ENCODE assay signal across 8 cellular contexts in genomic region chr6:7155871-7156579, GRCh38. TPM values are rescaled to one million over a fixed set of nuclear protein-coding genes. Genes with fewer than 3 reads are reported as not detected.
A peak's percentile ranks its signal among the peaks of the same experiment; 100 is the strongest.
DNase-seq lines count a peak whose midpoint lies in the region; ATAC-seq and TF ChIP-seq lines count a peak whose summit lies in the region.

No MANE protein-coding gene starts in this region.

- H3K36me3 Mint-ChIP-seq in natural killer cell, result no peaks in the 10 kb centered on the region
- peaks cover 3% of the 10 kb centered on the region for H3K36me3 Mint-ChIP-seq in T-helper 2 cell treated with Interferon-gamma antibody and Interleukin-4, amounts not matched to agents 5 μg/mL and 100 μg/mL, for 36 hours (ENCODE audit: low read depth)

- CTCF ChIA-PET in SK-N-SH (lab: Yijun Ruan, JAX), result interaction anchor here (1.5 kb wide), 1 partner anchor 11 kb away, joined by 3 read pairs; no protein-coding TSS in a partner anchor

- ATAC-seq in GM18519 (IDR thresholded peaks at IDR 0.05; ENCODE audit: low FRiP score, unreplicated experiment) (peak; percentile 33), HG02571 (IDR thresholded peaks at IDR 0.05; ENCODE audit: unreplicated experiment) (peak; percentile 48), natural killer cell (no peak)

- no peaks in the 10 kb centered on the region for H3K9me3 ChIP-seq in SK-N-SH

- H3K27me3 Mint-ChIP-seq in natural killer cell (ENCODE audit: low read depth in 2 of 2), result no peaks in the 10 kb centered on the region
- no peaks in the 10 kb centered on the region for H3K27me3 Mint-ChIP-seq in T-helper 2 cell treated with Interferon-gamma antibody and Interleukin-4, amounts not matched to agents 5 μg/mL and 100 μg/mL, for 36 hours (ENCODE audit: low read depth)

- H3K4me2 ChIP-seq in SK-N-SH, result peak overlapping the region; percentile 62; the same call in 1 of the 2 replicates

- no peaks in the 10 kb centered on the region for H3K27me3 ChIP-seq in SK-N-SH (ENCODE audit: insufficient read depth)

- H3K27ac Mint-ChIP-seq in natural killer cell, result peak overlapping the region; percentile 86 to 90
- no peak overlapping the region for H3K27ac Mint-ChIP-seq in T-helper 2 cell treated with Interferon-gamma antibody and Interleukin-4, amounts not matched to agents 5 μg/mL and 100 μg/mL, for 36 hours

- H3K79me2 ChIP-seq in SK-N-SH (ENCODE audit: insufficient read depth), result peaks cover 93% of the 10 kb centered on the region

- H3F3A ChIP-seq in SK-N-SH (replicated peaks; ENCODE audit: insufficient read depth), result peaks cover 20% of the 10 kb centered on the region

- H3K9me2 ChIP-seq in SK-N-SH, result no peaks in the 10 kb centered on the region

- TF ChIP-seq RAD21 in SK-N-SH (IDR thresholded peaks at IDR 0.05; ENCODE audit: low read length), result no peak

- peaks cover 77 to 79% of the 10 kb centered on the region in 2 donors for H3K4me1 Mint-ChIP-seq in natural killer cell
- H3K4me1 Mint-ChIP-seq in T-helper 2 cell treated with Interferon-gamma antibody and Interleukin-4, amounts not matched to agents 5 μg/mL and 100 μg/mL, for 36 hours (ENCODE audit: low read depth), result peaks cover 46% of the 10 kb centered on the region

- H2AFZ ChIP-seq in SK-N-SH (ENCODE audit: low read depth), result no peak overlapping the region

- no peak for TF ChIP-seq EP300 in SK-N-SH (IDR thresholded peaks at IDR 0.05; ENCODE audit: borderline replicate concordance in 1 of 2, low read depth in 1 of 2, low read length in 1 of 2)

- peak overlapping the region in 1 of 2 experiments; percentile 65; a peak in 2 of 4 replicates for H3K27ac ChIP-seq in SK-N-SH (ENCODE audit: low read depth in 2 of 2, low read length in 1 of 2)

- peaks cover 0 to 45% of the 10 kb centered on the region in 2 experiments; a peak in 3 of 4 replicates for H3K4me1 ChIP-seq in SK-N-SH (ENCODE audit: control insufficient read depth in 1 of 2, insufficient read depth in 2 of 2, low read depth in 1 of 2, low read length in 1 of 2)

- DNase-seq in SK-N-SH, result no peak
- no peak for DNase-seq in natural killer cell
- DNase-seq in GM19240 (ENCODE audit: insufficient read length, low spot score), result no peak
- DNase-seq in HuH-7.5 (ENCODE audit: low spot score), result no peak
- no peak for DNase-seq in T-helper 2 cell treated with Interferon-gamma antibody and Interleukin-4, amounts not matched to agents 5 μg/mL and 100 μg/mL, for 36 hours (ENCODE audit: low spot score)
- no peak for DNase-seq in glomerular visceral epithelial cell (ENCODE audit: extremely low spot score)

- H3K9ac ChIP-seq in SK-N-SH, result no peak overlapping the region

- H3K4me3 ChIP-seq in SK-N-SH (ENCODE audit: low read depth in 2 of 2, low read length in 1 of 2), result no peak overlapping the region

- H4K20me1 ChIP-seq in SK-N-SH (ENCODE audit: insufficient read depth), result peaks cover 14% of the 10 kb centered on the region

- intact Hi-C loops in natural killer cell (cut with micrococcal nuclease), result loop anchor here (2.0 kb wide), 1 partner anchor 15 kb away; no protein-coding TSS in a partner anchor

- H3K4me3 Mint-ChIP-seq in natural killer cell, result peak overlapping the region; percentile 49
- H3K4me3 Mint-ChIP-seq in T-helper 2 cell treated with Interferon-gamma antibody and Interleukin-4, amounts not matched to agents 5 μg/mL and 100 μg/mL, for 36 hours, result no peak overlapping the region

- POLR2A ChIA-PET in SK-N-SH (lab: Yijun Ruan, JAX), result no interaction called here

- no peak for TF ChIP-seq CTCF in SK-N-SH (IDR thresholded peaks at IDR 0.05)
- TF ChIP-seq CTCF in natural killer cell (IDR thresholded peaks at IDR 0.05), result no peak

- peaks cover 0 to 6% of the 10 kb centered on the region in 2 experiments for H3K36me3 ChIP-seq in SK-N-SH (replicated peaks in 1 of 2; ENCODE audit: control insufficient read depth in 1 of 2, insufficient read depth in 2 of 2, low read length in 1 of 2)

- 62% methylated on average over 7 of the region's 7 CpGs for WGBS in SK-N-SH (ENCODE audit: low lambda C conversion rate)

- H3K9me3 Mint-ChIP-seq in natural killer cell, result no peaks in the 10 kb centered on the region
- H3K9me3 Mint-ChIP-seq in T-helper 2 cell treated with Interferon-gamma antibody and Interleukin-4, amounts not matched to agents 5 μg/mL and 100 μg/mL, for 36 hours, result no peaks in the 10 kb centered on the region

TF ChIP-seq in SK-N-SH, 30 proteins besides CTCF, POLR2A, EP300 and RAD21:
- TF ChIP-seq SIN3A (IDR thresholded peaks at IDR 0.05; ENCODE audit: borderline replicate concordance, low read depth, low read length) (no peak), REST (IDR thresholded peaks at IDR 0.05; ENCODE audit: low read depth, low read length) (0 out of 2 replicates have a peak, but pooled peaks have one; percentile 18)

RNA-seq across cellular contexts. Expression of gene RREB1, which starts 48.3 kb away (rescaled TPM):
- polyA plus RNA-seq in SK-N-SH (2012; rRNA removed), result 1.5 and 2.0 TPM in 2 replicates
- polyA plus RNA-seq in SK-N-SH (2012; cell fraction: cytosol; rRNA removed), result 1.2 and 1.6 TPM in 2 replicates
- 7.5 and 8.0 TPM in 2 replicates for polyA plus RNA-seq in SK-N-SH (2012; cell fraction: nucleus; rRNA removed)
- 10 to 100 TPM; 42.2 to 51.8 (median 44.0) TPM for total RNA-seq in natural killer cell

Comparison
In these comparisons a context has a peak if more than half of its experiments do, and no peak if none do; other contexts are left out.
1. ATAC-seq: peak in GM18519 (single experiment) and HG02571 (single experiment); none in natural killer cell (0 of 3).